In the genomic region with DNA sequence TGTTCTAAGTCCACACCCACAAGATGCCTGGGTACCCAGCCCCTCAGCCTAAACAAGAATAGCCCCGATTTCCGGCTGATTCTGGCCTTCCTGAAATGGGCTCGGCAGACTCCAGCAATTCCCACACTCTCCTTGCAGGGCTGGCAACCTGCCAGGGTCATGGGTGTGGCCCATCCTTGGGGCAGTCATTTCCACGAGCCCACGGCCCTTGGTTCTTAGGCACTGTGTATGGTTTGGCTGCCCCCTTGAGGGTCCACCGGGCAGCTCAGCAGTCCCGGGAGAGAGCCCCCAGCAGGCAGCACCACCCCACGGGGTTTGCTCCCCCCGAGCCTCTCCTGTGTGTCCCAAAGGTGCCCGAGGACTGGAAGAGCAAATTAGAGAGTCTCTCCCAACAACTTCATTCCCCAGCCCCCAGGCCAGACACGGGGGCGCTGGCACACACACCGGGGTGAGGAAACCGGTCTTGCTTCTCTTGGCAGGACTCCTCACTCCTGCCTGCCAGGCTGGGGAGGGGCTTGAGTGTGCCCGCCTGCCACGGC, we compare ENCODE assay signal across 11 cellular contexts.
A peak's percentile ranks its signal among the peaks of the same experiment; 100 is the strongest.
DNase-seq lines count a peak whose midpoint lies in the region; ATAC-seq and TF ChIP-seq lines count a peak whose summit lies in the region.
"Had no signal": no experiment of that assay in that cellular context is flagged by ENCODE, and none has a peak within 500 bp of the region (broad histone marks: within the 10 kb centered on the region; RNA-seq: fewer than 3 reads in every experiment).

No MANE protein-coding gene starts in this region.

- ATAC-seq in HG02884 (IDR thresholded peaks at IDR 0.05; ENCODE audit: unreplicated experiment), result no peak
- ATAC-seq in GM18861 (IDR thresholded peaks at IDR 0.05; ENCODE audit: unreplicated experiment), result no peak
- ATAC-seq: stimulated activated naive B cell treated with anti-CD40 and anti-IgM and Interleukin-4, amounts not matched to agents 10 μg/mL and 1 μg/mL and 100 μg/mL, for 72 hours had no signal

- H3K27me3 ChIP-seq in H7 (ENCODE audit: control insufficient read depth, insufficient read depth, low read length), result no peaks in the 10 kb centered on the region
- peaks cover 49% of the 10 kb centered on the region for H3K27me3 ChIP-seq in endodermal cell (ENCODE audit: control insufficient read depth, insufficient read depth, low read length, poor library complexity, severe bottlenecking)
- no peaks in the 10 kb centered on the region for H3K27me3 ChIP-seq in CD4-positive, alpha-beta memory T cell (ENCODE audit: insufficient read depth, low read length)

- POLR2A ChIA-PET in CD4-positive, alpha-beta memory T cell (lab: Charles Lee; ENCODE audit: partially characterized antibody), result no interaction called here

- intact Hi-C loops in CD4-positive, alpha-beta memory T cell (cut with micrococcal nuclease), result no loop called here

- H3K4me3 Mint-ChIP-seq in endodermal cell, result no peak overlapping the region
- H3K4me3 Mint-ChIP-seq in CD4-positive, alpha-beta memory T cell, result no peak overlapping the region
- H3K4me3 Mint-ChIP-seq: stimulated activated naive B cell treated with anti-CD40 and anti-IgM and Interleukin-4, amounts not matched to agents 10 μg/mL and 1 μg/mL and 100 μg/mL, for 72 hours had no signal

- no peak overlapping the region for H3K9ac ChIP-seq in endodermal cell (ENCODE audit: extremely low read depth, low read length, poor library complexity, severe bottlenecking)

- no peak overlapping the region for H3K27ac ChIP-seq in endodermal cell (ENCODE audit: low read depth, low read length)
- H3K27ac ChIP-seq in CD4-positive, alpha-beta memory T cell (ENCODE audit: low read depth, low read length), result no peak overlapping the region

- DNase-seq in AG10803 (ENCODE audit: low read depth), result peak; percentile 76
- peak; percentile 78 for DNase-seq in H7
- DNase-seq in endodermal cell, result peak; percentile 60
- peak; percentile 90 for DNase-seq in mesenteric fat pad (ENCODE audit: low spot score)
- DNase-seq in CD4-positive, alpha-beta memory T cell, result no peak
- no peak for DNase-seq in stimulated activated CD4-positive, alpha-beta T cell treated with anti-CD3 and anti-CD28 coated beads, Interleukin-2, amount 100 ng/mL, for 24 hours
- DNase-seq: central memory CD4-positive, alpha-beta T cell; NCI-H187; stimulated activated naive B cell treated with anti-CD40 and anti-IgM and Interleukin-4, amounts not matched to agents 10 μg/mL and 1 μg/mL and 100 μg/mL, for 72 hours had no signal

- H3K36me3 ChIP-seq in H7 (replicated peaks; ENCODE audit: control insufficient read depth, insufficient read depth, low read length), result no peaks in the 10 kb centered on the region
- H3K36me3 ChIP-seq in endodermal cell (ENCODE audit: control insufficient read depth, insufficient read depth, low read length), result no peaks in the 10 kb centered on the region
- H3K36me3 ChIP-seq in CD4-positive, alpha-beta memory T cell (ENCODE audit: insufficient read depth, low read length), result no peaks in the 10 kb centered on the region

- H3K4me1 Mint-ChIP-seq in endodermal cell, result no peaks in the 10 kb centered on the region
- H3K4me1 Mint-ChIP-seq in CD4-positive, alpha-beta memory T cell, result no peaks in the 10 kb centered on the region
- H3K4me1 Mint-ChIP-seq: stimulated activated naive B cell treated with anti-CD40 and anti-IgM and Interleukin-4, amounts not matched to agents 10 μg/mL and 1 μg/mL and 100 μg/mL, for 72 hours had no signal

- CTCF ChIA-PET in CD4-positive, alpha-beta memory T cell (lab: Charles Lee; ENCODE audit: partially characterized antibody), result no interaction called here

- TF ChIP-seq CTCF in AG10803 (conservative IDR thresholded peaks at IDR 0.05; ENCODE audit: low read length) (peak; percentile 52), endodermal cell (conservative IDR thresholded peaks at IDR 0.05) (peak; percentile 55)

- no peaks in the 10 kb centered on the region for H3K36me3 Mint-ChIP-seq in endodermal cell (ENCODE audit: low read depth)
- H3K36me3 Mint-ChIP-seq in CD4-positive, alpha-beta memory T cell, result no peaks in the 10 kb centered on the region
- H3K36me3 Mint-ChIP-seq: stimulated activated naive B cell treated with anti-CD40 and anti-IgM and Interleukin-4, amounts not matched to agents 10 μg/mL and 1 μg/mL and 100 μg/mL, for 72 hours had no signal

- no peak overlapping the region for H3K27ac Mint-ChIP-seq in endodermal cell
- no peak overlapping the region for H3K27ac Mint-ChIP-seq in CD4-positive, alpha-beta memory T cell
- H3K27ac Mint-ChIP-seq: stimulated activated naive B cell treated with anti-CD40 and anti-IgM and Interleukin-4, amounts not matched to agents 10 μg/mL and 1 μg/mL and 100 μg/mL, for 72 hours had no signal

- peaks cover 67% of the 10 kb centered on the region for H3K27me3 Mint-ChIP-seq in endodermal cell (ENCODE audit: insufficient read depth)
- peaks cover 2 to 7% of the 10 kb centered on the region in 2 donors for H3K27me3 Mint-ChIP-seq in CD4-positive, alpha-beta memory T cell

- H3K9me3 ChIP-seq in endodermal cell (ENCODE audit: control insufficient read depth, low read length), result no peaks in the 10 kb centered on the region
- no peaks in the 10 kb centered on the region for H3K9me3 ChIP-seq in CD4-positive, alpha-beta memory T cell (ENCODE audit: control insufficient read depth in 1 of 2, low read length in 2 of 2)

- peak overlapping the region; percentile 13 for H3K4me3 ChIP-seq in AG10803 (ENCODE audit: low read length)
- H3K4me3 ChIP-seq in H7 (ENCODE audit: insufficient read depth, low read depth, low read length), result no peak overlapping the region
- no peak overlapping the region for H3K4me3 ChIP-seq in endodermal cell (ENCODE audit: low read length)
- H3K4me3 ChIP-seq in CD4-positive, alpha-beta memory T cell (ENCODE audit: low read length in 2 of 2), result no peak overlapping the region

- WGBS in endodermal cell (ENCODE audit: insufficient coverage in 1 of 2, insufficient read length in 1 of 2), 2 experiments, result 76 to 81% methylated on average over 9 to 16 of the region's 16 CpGs

- no peaks in the 10 kb centered on the region for H3K9me3 Mint-ChIP-seq in endodermal cell
- no peaks in the 10 kb centered on the region for H3K9me3 Mint-ChIP-seq in CD4-positive, alpha-beta memory T cell
- H3K9me3 Mint-ChIP-seq: stimulated activated naive B cell treated with anti-CD40 and anti-IgM and Interleukin-4, amounts not matched to agents 10 μg/mL and 1 μg/mL and 100 μg/mL, for 72 hours had no signal

- no peaks in the 10 kb centered on the region for H3K4me1 ChIP-seq in endodermal cell (ENCODE audit: control insufficient read depth, insufficient read depth, low read length)
- H3K4me1 ChIP-seq in CD4-positive, alpha-beta memory T cell (ENCODE audit: insufficient read depth, low read length), result no peaks in the 10 kb centered on the region

Comparison
In these comparisons a context has a peak if more than half of its experiments do, and no peak if none do; other contexts are left out.
1. DNase-seq: peak in AG10803 (single experiment), H7 (single experiment), endodermal cell (single experiment) and mesenteric fat pad (single experiment); none in CD4-positive, alpha-beta memory T cell (0 of 5) and stimulated activated CD4-positive, alpha-beta T cell treated with anti-CD3 and anti-CD28 coated beads, Interleukin-2, amount 100 ng/mL, for 24 hours (0 of 2).